Comparison of ENCODE assay signal across 9 cellular contexts in the genomic region with DNA sequence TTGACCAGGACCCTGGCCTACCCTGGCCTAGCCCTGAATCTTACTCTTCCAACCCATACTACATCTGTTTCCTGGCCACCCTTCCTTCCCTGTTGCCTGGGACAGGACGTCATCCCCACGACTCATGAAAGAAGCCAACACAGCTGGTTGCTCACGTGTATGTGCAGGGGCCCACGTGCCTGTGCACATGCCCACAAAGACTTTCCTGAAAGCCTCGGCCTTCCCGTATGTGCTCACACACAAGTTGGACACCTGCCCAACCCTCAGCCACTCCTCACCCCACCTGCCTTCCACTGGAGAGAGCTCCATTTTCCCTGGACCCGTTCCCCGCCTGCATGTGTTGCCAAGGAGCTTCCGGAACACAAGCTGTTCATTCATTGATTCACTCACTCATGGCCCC. TPM values are rescaled to one million over a fixed set of nuclear protein-coding genes. Genes with fewer than 3 reads are reported as not detected.
DNase-seq lines count a peak whose midpoint lies in the region; ATAC-seq and TF ChIP-seq lines count a peak whose summit lies in the region.
"Had no signal": no experiment of that assay in that cellular context is flagged by ENCODE, and none has a peak within 500 bp of the region (broad histone marks: within the 10 kb centered on the region; RNA-seq: fewer than 3 reads in every experiment).

No MANE protein-coding gene starts in this region.

- intact Hi-C loops in PC-3 (cut with micrococcal nuclease) = no loop called here
- intact Hi-C loops in sigmoid colon (cut with DNase I) = loop anchor here (5.0 kb wide), 1 partner anchor 82 kb away; no protein-coding TSS in a partner anchor
- intact Hi-C loops in CD14-positive monocyte (cut with micrococcal nuclease) = no loop called here

- H3K4me1 Mint-ChIP-seq in CD14-positive monocyte = peaks cover 6% of the 10 kb centered on the region

- H3K9me3 ChIP-seq in PC-3 (ENCODE audit: low read length) (no peaks in the 10 kb centered on the region), sigmoid colon (no peaks in the 10 kb centered on the region)

- H3K4me1 ChIP-seq in PC-3 (ENCODE audit: insufficient read depth, low read length) (peaks cover 3% of the 10 kb centered on the region; the same call in 1 of the 2 replicates), sigmoid colon (no peaks in the 10 kb centered on the region)

- H3K4me3 Mint-ChIP-seq in CD14-positive monocyte = no peak overlapping the region

- BruUV-seq in PC-3 (replicated peaks; lab: Mats Ljungman, UMichigan) = no TSS peak

- no peak overlapping the region for H2AFZ ChIP-seq in PC-3 (ENCODE audit: low read length)

- H3K27ac Mint-ChIP-seq in CD14-positive monocyte = peak overlapping the region in 1 of 7 donors; percentile 55

- H3K79me2 ChIP-seq in PC-3 (ENCODE audit: low read length) = no peaks in the 10 kb centered on the region

- H3K9me3 Mint-ChIP-seq in CD14-positive monocyte = peaks cover 0 to 3% (median 0%) of the 10 kb centered on the region in 7 donors

- no peak for ATAC-seq in PC-3
- no peak for ATAC-seq in GM18907 (IDR thresholded peaks at IDR 0.05; ENCODE audit: unreplicated experiment)
- no peak for ATAC-seq in HG03342 (IDR thresholded peaks at IDR 0.05; ENCODE audit: unreplicated experiment)

- TF ChIP-seq CTCF in PC-3 (conservative IDR thresholded peaks at IDR 0.05; ENCODE audit: low read depth, low read length) = no peak
- no peak for TF ChIP-seq CTCF in sigmoid colon (IDR thresholded peaks at IDR 0.05)
- no peak for TF ChIP-seq CTCF in CD14-positive monocyte (IDR thresholded peaks at IDR 0.05)

- no peaks in the 10 kb centered on the region for H3K36me3 Mint-ChIP-seq in CD14-positive monocyte

- TF ChIP-seq POLR2A in sigmoid colon (IDR thresholded peaks at IDR 0.05) = no peak

- no peak overlapping the region for H3K4me3 ChIP-seq in PC-3 (ENCODE audit: low read length)
- no peak overlapping the region for H3K4me3 ChIP-seq in sigmoid colon

- no peaks in the 10 kb centered on the region for H3K27me3 ChIP-seq in PC-3 (ENCODE audit: low read length)
- H3K27me3 ChIP-seq in sigmoid colon = peaks cover 0 to 3% (median 0%) of the 10 kb centered on the region in 3 donors

- CTCF ChIA-PET in PC-3 (lab: Charles Lee) = no interaction called here

- DNase-seq in GM04504 (ENCODE audit: low read depth) (peak; percentile 53), PC-3 (peak; percentile 22), fibroblast of the conjunctiva (ENCODE audit: low read depth) (peak; percentile 57), sigmoid colon (peak; percentile 98), middle frontal gyrus (ENCODE audit: extremely low spot score, low spot score) (no peak), CD14-positive monocyte (ENCODE audit: low spot score) (no peak)

- POLR2A ChIA-PET in PC-3 (lab: Charles Lee; ENCODE audit: unreplicated experiment) = no interaction called here

- H3K27me3 Mint-ChIP-seq in CD14-positive monocyte (ENCODE audit: low read depth in 3 of 3) = peaks cover 12 to 23% (median 17%) of the 10 kb centered on the region in 3 donors

- H3K27ac ChIP-seq in PC-3 (ENCODE audit: low read length) = no peak overlapping the region
- peak overlapping the region; percentile 47 to 75 (median 66) for H3K27ac ChIP-seq in sigmoid colon

- no peaks in the 10 kb centered on the region for H3F3A ChIP-seq in PC-3 (ENCODE audit: low read length, unreplicated experiment)

- WGBS in sigmoid colon, 2 donors = 5 to 34% methylated on average over 9 of the region's 9 CpGs

- H3K4me2 ChIP-seq in PC-3 (ENCODE audit: low read length) = no peak overlapping the region

- TF ChIP-seq EP300 in sigmoid colon (IDR thresholded peaks at IDR 0.05) = no peak

- H3K9ac ChIP-seq in PC-3 (ENCODE audit: low read length) = no peak overlapping the region

- H3K36me3 ChIP-seq in PC-3 (ENCODE audit: low read depth, low read length) = no peaks in the 10 kb centered on the region
- H3K36me3 ChIP-seq in sigmoid colon = no peaks in the 10 kb centered on the region

- H4K20me1 ChIP-seq in PC-3 (ENCODE audit: low read length) = no peaks in the 10 kb centered on the region

- no peaks in the 10 kb centered on the region for H3K9me2 ChIP-seq in PC-3 (replicated peaks; ENCODE audit: low read length)

RNA-seq across cellular contexts. Expression of gene PLXDC1, which starts 7.0 kb away (rescaled TPM):
- total RNA-seq in PC-3 (2014; rRNA removed) (not detected in 2 replicates), sigmoid colon (10 to 100 TPM in 3 of 4 donors, 1 to 10 TPM in 1; 6.2 to 13.0 (median 10.3) TPM)
- polyA plus RNA-seq in sigmoid colon (1 to 10 TPM; 1.4 to 4.8 (median 3.6) TPM), CD14-positive monocyte (not detected)
- total RNA-seq: endothelial cell of umbilical vein had no signal

RNA-seq across cellular contexts. Expression of gene ARL5C, which starts 21.5 kb away (rescaled TPM):
- total RNA-seq in PC-3 (2014; rRNA removed) (0.58 TPM in 1 of 2 replicates, not detected in the other), sigmoid colon (under 1 TPM in 1 of 4 donors, not detected in 3; 0.28 TPM)
- polyA plus RNA-seq in sigmoid colon (not detected), CD14-positive monocyte (not detected)
- total RNA-seq: endothelial cell of umbilical vein had no signal
- polyA plus RNA-seq: endothelial cell of umbilical vein had no signal

RNA-seq across cellular contexts. Expression of gene CACNB1, which starts 53.1 kb away (rescaled TPM):
- total RNA-seq in PC-3 (2014; rRNA removed) (4.3 and 6.0 TPM in 2 replicates), sigmoid colon (1 to 10 TPM; 5.3 to 8.0 (median 7.4) TPM)
- polyA plus RNA-seq in sigmoid colon (10 to 100 TPM in 1 of 3 donors, 1 to 10 TPM in 2; 3.0 to 11.6 (median 8.1) TPM), CD14-positive monocyte (under 1 TPM; 0.13 to 0.31 TPM)

RNA-seq across cellular contexts. Expression of gene RPL19, which starts 55.7 kb away (rescaled TPM):
- total RNA-seq in PC-3 (2014; rRNA removed) = 2,496 and 2,509 TPM in 2 replicates
- 1,000 to 10,000 TPM; 3,053 to 4,685 (median 3,950) TPM for total RNA-seq in sigmoid colon
- polyA plus RNA-seq in sigmoid colon = 1,000 to 10,000 TPM; 2,689 to 4,258 (median 3,169) TPM
- 1,000 to 10,000 TPM; 1,069 to 1,232 TPM for polyA plus RNA-seq in CD14-positive monocyte

Comparison
In these comparisons a context has a peak if more than half of its experiments do, and no peak if none do; other contexts are left out.
1. DNase-seq: peak in GM04504 (single experiment), PC-3 (single experiment), fibroblast of the conjunctiva (single experiment) and sigmoid colon (single experiment); none in middle frontal gyrus (single experiment) and CD14-positive monocyte (single experiment).